In genomic region chr6:130933712-130934200, GRCh38 we compare ENCODE assay signal across 12 cellular contexts.
DNase-seq lines count a peak whose midpoint lies in the region; ATAC-seq and TF ChIP-seq lines count a peak whose summit lies in the region.
"Had no signal": no experiment of that assay in that cellular context is flagged by ENCODE, and none has a peak within 500 bp of the region (broad histone marks: within the 10 kb centered on the region; RNA-seq: fewer than 3 reads in every experiment).

No MANE protein-coding gene starts in this region.

- H3K4me1 ChIP-seq in psoas muscle (peaks cover 30% of the 10 kb centered on the region), breast epithelium (no peaks in the 10 kb centered on the region)

- H3K27me3 ChIP-seq in psoas muscle (ENCODE audit: insufficient read depth in 3 of 3, low read length in 2 of 3) (no peaks in the 10 kb centered on the region), breast epithelium (no peaks in the 10 kb centered on the region)

- H3K27ac ChIP-seq in SK-N-MC, result peak overlapping the region; percentile 77
- no peak overlapping the region for H3K27ac ChIP-seq in psoas muscle
- no peak overlapping the region for H3K27ac ChIP-seq in breast epithelium

- ATAC-seq in left cardiac atrium (peak; percentile 24 to 74), psoas muscle (peak; percentile 34 to 59 (median 38)), HG02571 (IDR thresholded peaks at IDR 0.05; ENCODE audit: unreplicated experiment) (no peak), HG03442 (IDR thresholded peaks at IDR 0.05; ENCODE audit: unreplicated experiment) (no peak)
- ATAC-seq: stimulated activated naive CD8-positive, alpha-beta T cell treated with anti-CD3 and anti-CD28 coated beads, Interleukin-15, Interleukin-2, amounts not matched to agents 100 U/mL and 50 U/mL, for 24 hours had no signal

- DNase-seq in DMS114 treated with DMSO at 0.1 percent for 48 hours (lab: John Stamatoyannopoulos, UW; ENCODE audit: unreplicated experiment) (peak; percentile 94), SK-N-MC (ENCODE audit: low read depth, low spot score) (no peak), left cardiac atrium (no peak), psoas muscle (no peak), MV-4-11 (lab: John Stamatoyannopoulos, UW) (no peak), breast epithelium (ENCODE audit: low spot score in 2 of 2) (no peak)
- DNase-seq: activated gamma-delta T cell treated with Interleukin-2 at 50 U/mL for 16 hours; CD4-positive, alpha-beta T cell; stimulated activated CD4-positive, alpha-beta T cell treated with anti-CD3 and anti-CD28 coated beads, Interleukin-12 subunit alpha, Interleukin-12 subunit beta, amount 100 ng/mL, for 4 hours; stimulated activated naive CD8-positive, alpha-beta T cell treated with anti-CD3 and anti-CD28 coated beads, Interleukin-15, Interleukin-2, amounts not matched to agents 100 U/mL and 50 U/mL, for 24 hours had no signal

- TF ChIP-seq CTCF in psoas muscle (IDR thresholded peaks at IDR 0.05) (no peak), breast epithelium (IDR thresholded peaks at IDR 0.05) (no peak)

- peaks cover 4% of the 10 kb centered on the region; the same call in 1 of the 2 replicates for H3K36me3 ChIP-seq in SK-N-MC (ENCODE audit: insufficient read depth, low read length)
- H3K36me3 ChIP-seq in psoas muscle (ENCODE audit: insufficient read depth in 1 of 2, low read depth in 1 of 2), result no peaks in the 10 kb centered on the region
- no peaks in the 10 kb centered on the region for H3K36me3 ChIP-seq in breast epithelium

- intact Hi-C loops in left cardiac atrium (cut with DNase I), result no loop called here
- intact Hi-C loops in psoas muscle (cut with DNase I), result no loop called here
- intact Hi-C loops in breast epithelium (cut with DNase I; ENCODE audit: low total_unique reads), result no loop called here

- WGBS in psoas muscle, 3 donors, result 20 to 29% (median 23%) methylated on average over 6 of the region's 6 CpGs

- H3K9me3 ChIP-seq in SK-N-MC (ENCODE audit: low read depth, low read length) (peaks cover 2% of the 10 kb centered on the region; the same call in 1 of the 2 replicates), psoas muscle (no peaks in the 10 kb centered on the region), breast epithelium (no peaks in the 10 kb centered on the region)

- H3K4me3 ChIP-seq in SK-N-MC (peak overlapping the region; percentile 65), psoas muscle (no peak overlapping the region), breast epithelium (no peak overlapping the region)

- H3K9ac ChIP-seq in SK-N-MC (ENCODE audit: insufficient read length), result peak overlapping the region; percentile 7

- TF ChIP-seq POLR2A in breast epithelium (IDR thresholded peaks at IDR 0.05), result no peak

Comparison
In these comparisons a context has a peak if more than half of its experiments do, and no peak if none do; other contexts are left out.
1. ATAC-seq: peak in left cardiac atrium (2 of 2) and psoas muscle (4 of 4); none in HG02571 (single experiment) and HG03442 (single experiment).